20 cellular contexts compared by ENCODE assay signal in genomic region chr14:102251161-102251560, GRCh38. TPM values are rescaled to one million over a fixed set of nuclear protein-coding genes. Genes with fewer than 3 reads are reported as not detected.
DNase-seq lines count a peak whose midpoint lies in the region; ATAC-seq and TF ChIP-seq lines count a peak whose summit lies in the region.
"Had no signal": no experiment of that assay in that cellular context is flagged by ENCODE, and none has a peak within 500 bp of the region (broad histone marks: within the 10 kb centered on the region; RNA-seq: fewer than 3 reads in every experiment).

No MANE protein-coding gene starts in this region.

- H3K27me3 ChIP-seq in SJCRH30 (no peaks in the 10 kb centered on the region), transverse colon (no peaks in the 10 kb centered on the region)
- H3K27me3 ChIP-seq: BLaER1 treated with 17β-estradiol and CSF1 and Interleukin-3, amounts not matched to agents 10 nM and 100 nM had no signal

- POLR2A ChIA-PET in activated CD8-positive, alpha-beta T cell treated with anti-CD3 and anti-CD28 coated beads for 36 hours (lab: Charles Lee) = no interaction called here

- no peak overlapping the region for H3K27ac Mint-ChIP-seq in activated CD8-positive, alpha-beta T cell treated with anti-CD3 and anti-CD28 coated beads for 36 hours
- H3K27ac Mint-ChIP-seq: B cell; CD4-positive, alpha-beta T cell; CD8-positive, alpha-beta T cell had no signal

- TF ChIP-seq POLR2A in transverse colon (IDR thresholded peaks at IDR 0.05) = no peak

- 91 to 100% methylated on average over 1 to 8 of the region's 8 CpGs for WGBS in transverse colon (ENCODE audit: low coverage in 1 of 2), 2 donors

- H3K9me3 ChIP-seq in SJCRH30 (replicated peaks) = no peaks in the 10 kb centered on the region
- no peaks in the 10 kb centered on the region for H3K9me3 ChIP-seq in transverse colon
- H3K9me3 ChIP-seq: A549; BLaER1 treated with 17β-estradiol and CSF1 and Interleukin-3, amounts not matched to agents 10 nM and 100 nM; Caco-2 had no signal

- H3K27ac ChIP-seq in SJCRH30 (no peak overlapping the region), transverse colon (no peak overlapping the region)
- H3K27ac ChIP-seq: 22Rv1; A549; BLaER1 treated with 17β-estradiol and CSF1 and Interleukin-3, amounts not matched to agents 10 nM and 100 nM; C4-2B had no signal

- intact Hi-C loops in posterior vena cava (cut with DNase I) = no loop called here
- intact Hi-C loops in transverse colon (cut with DNase I; ENCODE audit: low total_unique reads) = no loop called here
- intact Hi-C loops in activated CD8-positive, alpha-beta T cell treated with anti-CD3 and anti-CD28 coated beads for 36 hours (cut with micrococcal nuclease) = no loop called here

- H3K4me1 ChIP-seq in SJCRH30 = peaks cover 7% of the 10 kb centered on the region
- no peaks in the 10 kb centered on the region for H3K4me1 ChIP-seq in transverse colon
- H3K4me1 ChIP-seq: BLaER1 treated with 17β-estradiol and CSF1 and Interleukin-3, amounts not matched to agents 10 nM and 100 nM; Caco-2 had no signal

- CTCF ChIA-PET in activated CD8-positive, alpha-beta T cell treated with anti-CD3 and anti-CD28 coated beads for 36 hours (lab: Charles Lee) = interaction anchor here (1.5 kb wide), 1 partner anchor 63 kb away, joined by 3 read pairs; no protein-coding TSS in a partner anchor

- no peak for ATAC-seq in activated CD8-positive, alpha-beta T cell treated with anti-CD3 and anti-CD28 coated beads for 36 hours
- ATAC-seq: A549; CD8-positive, alpha-beta T cell had no signal

- H3K9me3 Mint-ChIP-seq in activated CD8-positive, alpha-beta T cell treated with anti-CD3 and anti-CD28 coated beads for 36 hours = no peaks in the 10 kb centered on the region
- H3K9me3 Mint-ChIP-seq: CD4-positive, alpha-beta T cell; CD8-positive, alpha-beta T cell had no signal

- TF ChIP-seq EP300 in transverse colon (IDR thresholded peaks at IDR 0.05; ENCODE audit: low read depth) = no peak

- H3K4me1 Mint-ChIP-seq in activated CD8-positive, alpha-beta T cell treated with anti-CD3 and anti-CD28 coated beads for 36 hours (ENCODE audit: low read depth) = no peaks in the 10 kb centered on the region
- H3K4me1 Mint-ChIP-seq: B cell had no signal

- peaks cover 2% of the 10 kb centered on the region for H3K27me3 Mint-ChIP-seq in activated CD8-positive, alpha-beta T cell treated with anti-CD3 and anti-CD28 coated beads for 36 hours
- H3K27me3 Mint-ChIP-seq: B cell; CD4-positive, alpha-beta T cell had no signal

- H3K36me3 Mint-ChIP-seq in activated CD8-positive, alpha-beta T cell treated with anti-CD3 and anti-CD28 coated beads for 36 hours (ENCODE audit: low read depth) = no peaks in the 10 kb centered on the region
- H3K36me3 Mint-ChIP-seq: CD8-positive, alpha-beta T cell had no signal

- H3K36me3 ChIP-seq in SJCRH30 (no peaks in the 10 kb centered on the region), transverse colon (no peaks in the 10 kb centered on the region)
- H3K36me3 ChIP-seq: BLaER1 treated with 17β-estradiol and CSF1 and Interleukin-3, amounts not matched to agents 10 nM and 100 nM had no signal

- H3K4me3 ChIP-seq in SJCRH30 (no peak overlapping the region), transverse colon (no peak overlapping the region)
- H3K4me3 ChIP-seq: A549; BLaER1 treated with 17β-estradiol and CSF1 and Interleukin-3, amounts not matched to agents 10 nM and 100 nM had no signal

- no peak for TF ChIP-seq CTCF in transverse colon (IDR thresholded peaks at IDR 0.05)
- no peak for TF ChIP-seq CTCF in activated CD8-positive, alpha-beta T cell treated with anti-CD3 and anti-CD28 coated beads for 36 hours (IDR thresholded peaks at IDR 0.05)

- in situ Hi-C loops in transverse colon (cut with MboI; ENCODE audit: low pct_ligation_motif_present in 1 of 4, low pct_unique_long_range_greater_than_20kb in 1 of 4, low sequenced_read_pairs in 3 of 4) = no loop called here

- no peak overlapping the region for H3K4me3 Mint-ChIP-seq in activated CD8-positive, alpha-beta T cell treated with anti-CD3 and anti-CD28 coated beads for 36 hours
- H3K4me3 Mint-ChIP-seq: B cell; CD4-positive, alpha-beta T cell; CD8-positive, alpha-beta T cell had no signal

- DNase-seq in NCI-H2081 (lab: John Stamatoyannopoulos, UW) (peak; percentile 34 to 75), NCI-H2081 treated with DMSO at 0.1 percent for 48 hours (lab: John Stamatoyannopoulos, UW) (no peak), SJCRH30 (peak; percentile 39 to 67), myocyte (ENCODE audit: low read depth) (peak; percentile 64), posterior vena cava (ENCODE audit: low spot score) (peak; percentile 29), transverse colon (no peak), NCI-H226 (no peak)
- no peak for DNase-seq in activated CD8-positive, alpha-beta T cell treated with anti-CD3 and anti-CD28 coated beads for 36 hours
- DNase-seq: AML-193; Caco-2; Calu3; CD4-positive, alpha-beta T cell; CD8-positive, alpha-beta T cell; DMS79 treated with DMSO at 0.1 percent for 48 hours; GF-D8 had no signal

RNA-seq across cellular contexts. Expression of gene MOK, which starts 53.8 kb away (rescaled TPM):
- 5.8 and 5.9 TPM in 2 replicates for total RNA-seq in SJCRH30 (2014; rRNA removed; shearing (Covaris generic))
- total RNA-seq in myocyte = 24.5 and 45.6 TPM in 2 replicates
- 24.7 TPM for polyA plus RNA-seq in myocyte (2012)
- 10 to 100 TPM in 1 of 2 donors, 1 to 10 TPM in 1; 8.4 to 10.0 TPM for total RNA-seq in posterior vena cava
- 10 to 100 TPM in 2 of 4 donors, 1 to 10 TPM in 2; 3.0 to 16.0 (median 11.1) TPM for total RNA-seq in transverse colon
- total RNA-seq in activated CD8-positive, alpha-beta T cell treated with anti-CD3 and anti-CD28 coated beads for 36 hours = 1 to 10 TPM; 6.2 to 6.6 TPM

Comparison
In these comparisons a context has a peak if more than half of its experiments do, and no peak if none do; other contexts are left out.
1. DNase-seq: peak in NCI-H2081 (2 of 2), SJCRH30 (2 of 2), myocyte (single experiment) and posterior vena cava (single experiment); none in NCI-H2081 treated with DMSO at 0.1 percent for 48 hours (single experiment), transverse colon (single experiment), activated CD8-positive, alpha-beta T cell treated with anti-CD3 and anti-CD28 coated beads for 36 hours (single experiment) and NCI-H226 (single experiment).